Comparison of ENCODE assay signal across 13 cellular contexts in genomic region chr5:61407706-61408105, GRCh38.
DNase-seq lines count a peak whose midpoint lies in the region; ATAC-seq and TF ChIP-seq lines count a peak whose summit lies in the region.
"Had no signal": no experiment of that assay in that cellular context is flagged by ENCODE, and none has a peak within 500 bp of the region (broad histone marks: within the 10 kb centered on the region; RNA-seq: fewer than 3 reads in every experiment).

No MANE protein-coding gene starts in this region.

- no peak overlapping the region for H3K4me3 Mint-ChIP-seq in T-helper 1 cell treated with Interleukin-12 subunit alpha and Interleukin-12 subunit beta and Interleukin-4 antibody, amounts not matched to agents 30 μg/mL and 1 μg/mL, for 36 hours
- H3K4me3 Mint-ChIP-seq in WTC11 = peak overlapping the region; percentile 83

- peaks cover 8% of the 10 kb centered on the region for H3K27me3 Mint-ChIP-seq in T-helper 1 cell treated with Interleukin-12 subunit alpha and Interleukin-12 subunit beta and Interleukin-4 antibody, amounts not matched to agents 30 μg/mL and 1 μg/mL, for 36 hours (ENCODE audit: low read depth)
- H3K27me3 Mint-ChIP-seq in WTC11 (ENCODE audit: low read depth) = no peaks in the 10 kb centered on the region

- H3K4me2 ChIP-seq in hepatocyte (no peak overlapping the region), smooth muscle cell (peak overlapping the region; percentile 78)

- POLR2A ChIA-PET in WTC11 (lab: Charles Lee) = no interaction called here

- H3K4me1 Mint-ChIP-seq in T-helper 1 cell treated with Interleukin-12 subunit alpha and Interleukin-12 subunit beta and Interleukin-4 antibody, amounts not matched to agents 30 μg/mL and 1 μg/mL, for 36 hours (ENCODE audit: low read depth) = peaks cover 20% of the 10 kb centered on the region
- peaks cover 62% of the 10 kb centered on the region for H3K4me1 Mint-ChIP-seq in WTC11

- ATAC-seq in WTC11 (no peak), GM21619 (IDR thresholded peaks at IDR 0.05; ENCODE audit: unreplicated experiment) (no peak), GM19351 (IDR thresholded peaks at IDR 0.05; ENCODE audit: unreplicated experiment) (no peak)

- peaks cover 15% of the 10 kb centered on the region for H3F3A ChIP-seq in smooth muscle cell (ENCODE audit: low read depth)

- no peaks in the 10 kb centered on the region for H3K27me3 ChIP-seq in hepatocyte
- H3K27me3 ChIP-seq in smooth muscle cell (ENCODE audit: low read depth) = no peaks in the 10 kb centered on the region
- H3K27me3 ChIP-seq: upper lobe of right lung had no signal

- no peak for DNase-seq in T-helper 1 cell
- DNase-seq in WTC11 (ENCODE audit: low spot score) = no peak
- no peak for DNase-seq in hepatocyte (ENCODE audit: low spot score)
- no peak for DNase-seq in smooth muscle cell (lab: John Stamatoyannopoulos, UW; ENCODE audit: unreplicated experiment)
- no peak for DNase-seq in NCI-H2227 (lab: John Stamatoyannopoulos, UW; ENCODE audit: unreplicated experiment)
- DNase-seq: activated naive CD4-positive, alpha-beta T cell treated with Interleukin-2 at 50 U/mL for 16 hours; NCI-H446; stimulated activated CD4-positive, alpha-beta T cell treated with anti-CD3 and anti-CD28 coated beads, Interleukin-12 subunit alpha, Interleukin-12 subunit beta, amount 100 ng/mL, for 4 hours; upper lobe of right lung had no signal

- H4K20me1 ChIP-seq in hepatocyte (ENCODE audit: insufficient read depth, poor library complexity, severe bottlenecking) (peaks cover 5% of the 10 kb centered on the region), smooth muscle cell (ENCODE audit: low read depth) (peaks cover 79% of the 10 kb centered on the region)

- no peak overlapping the region for H3K9ac ChIP-seq in smooth muscle cell (ENCODE audit: low read depth)

- 87% methylated on average over 1 of the region's 1 CpG for WGBS in hepatocyte (ENCODE audit: low lambda C conversion rate, missing lambda C conversion rate)
- WGBS in smooth muscle cell (ENCODE audit: low lambda C conversion rate) = 71% methylated on average over 1 of the region's 1 CpG

- H3K4me1 ChIP-seq in hepatocyte (ENCODE audit: insufficient read depth) = peaks cover 18% of the 10 kb centered on the region
- peaks cover 36% of the 10 kb centered on the region for H3K4me1 ChIP-seq in smooth muscle cell (ENCODE audit: low read depth)

- no peak overlapping the region for H3K4me3 ChIP-seq in hepatocyte
- no peak overlapping the region for H3K4me3 ChIP-seq in smooth muscle cell
- H3K4me3 ChIP-seq: upper lobe of right lung had no signal

- H3K36me3 ChIP-seq in hepatocyte (replicated peaks; ENCODE audit: insufficient read depth, low read depth) (no peaks in the 10 kb centered on the region), smooth muscle cell (ENCODE audit: low read depth) (no peaks in the 10 kb centered on the region)
- H3K36me3 ChIP-seq: upper lobe of right lung had no signal

- CTCF ChIA-PET in WTC11 (lab: Charles Lee) = no interaction called here

- no peaks in the 10 kb centered on the region for H3K9me2 ChIP-seq in hepatocyte (replicated peaks; ENCODE audit: insufficient read depth)

- H3K27ac Mint-ChIP-seq in T-helper 1 cell treated with Interleukin-12 subunit alpha and Interleukin-12 subunit beta and Interleukin-4 antibody, amounts not matched to agents 30 μg/mL and 1 μg/mL, for 36 hours = peak overlapping the region; percentile 58
- H3K27ac Mint-ChIP-seq in WTC11 = peak overlapping the region; percentile 98

- H3K79me2 ChIP-seq in hepatocyte = peaks cover 80% of the 10 kb centered on the region
- H3K79me2 ChIP-seq in smooth muscle cell (ENCODE audit: low read depth) = peaks cover 85% of the 10 kb centered on the region

- H3K9me3 ChIP-seq in hepatocyte (ENCODE audit: low read depth) = no peaks in the 10 kb centered on the region
- no peaks in the 10 kb centered on the region for H3K9me3 ChIP-seq in smooth muscle cell (replicated peaks; ENCODE audit: low read depth)
- H3K9me3 ChIP-seq: upper lobe of right lung had no signal

- no peak for TF ChIP-seq CTCF in WTC11 (IDR thresholded peaks at IDR 0.05)
- TF ChIP-seq CTCF in hepatocyte (IDR thresholded peaks at IDR 0.05; ENCODE audit: poor library complexity) = no peak
- TF ChIP-seq CTCF in smooth muscle cell (IDR thresholded peaks at IDR 0.05; ENCODE audit: borderline replicate concordance, insufficient read depth, poor library complexity, severe bottlenecking) = no peak

- H2AFZ ChIP-seq in hepatocyte (no peak overlapping the region), smooth muscle cell (ENCODE audit: low read depth) (no peak overlapping the region)

- H3K27ac ChIP-seq in hepatocyte (peak overlapping the region; percentile 46), smooth muscle cell (ENCODE audit: low read depth) (peak overlapping the region; percentile 69)
- H3K27ac ChIP-seq: 22Rv1 had no signal

- H3K36me3 Mint-ChIP-seq in T-helper 1 cell treated with Interleukin-12 subunit alpha and Interleukin-12 subunit beta and Interleukin-4 antibody, amounts not matched to agents 30 μg/mL and 1 μg/mL, for 36 hours (ENCODE audit: low read depth) = no peaks in the 10 kb centered on the region
- no peaks in the 10 kb centered on the region for H3K36me3 Mint-ChIP-seq in WTC11

- no peaks in the 10 kb centered on the region for H3K9me3 Mint-ChIP-seq in T-helper 1 cell treated with Interleukin-12 subunit alpha and Interleukin-12 subunit beta and Interleukin-4 antibody, amounts not matched to agents 30 μg/mL and 1 μg/mL, for 36 hours
- H3K9me3 Mint-ChIP-seq in WTC11 = no peaks in the 10 kb centered on the region

TF ChIP-seq in WTC11, 78 proteins besides CTCF, POLR2A, EP300 and RAD21 (continues in another document):
- TF ChIP-seq MLX (CRISPR knock-in tag; IDR thresholded peaks at IDR 0.05) (no peak), FOXK1 (CRISPR knock-in tag; IDR thresholded peaks at IDR 0.05) (no peak), ZNF423 (CRISPR knock-in tag; IDR thresholded peaks at IDR 0.05) (no peak), EMX1 (CRISPR knock-in tag; IDR thresholded peaks at IDR 0.05) (no peak), E2F1 (CRISPR knock-in tag; IDR thresholded peaks at IDR 0.05) (no peak)
- TF ChIP-seq, protein P1, sequence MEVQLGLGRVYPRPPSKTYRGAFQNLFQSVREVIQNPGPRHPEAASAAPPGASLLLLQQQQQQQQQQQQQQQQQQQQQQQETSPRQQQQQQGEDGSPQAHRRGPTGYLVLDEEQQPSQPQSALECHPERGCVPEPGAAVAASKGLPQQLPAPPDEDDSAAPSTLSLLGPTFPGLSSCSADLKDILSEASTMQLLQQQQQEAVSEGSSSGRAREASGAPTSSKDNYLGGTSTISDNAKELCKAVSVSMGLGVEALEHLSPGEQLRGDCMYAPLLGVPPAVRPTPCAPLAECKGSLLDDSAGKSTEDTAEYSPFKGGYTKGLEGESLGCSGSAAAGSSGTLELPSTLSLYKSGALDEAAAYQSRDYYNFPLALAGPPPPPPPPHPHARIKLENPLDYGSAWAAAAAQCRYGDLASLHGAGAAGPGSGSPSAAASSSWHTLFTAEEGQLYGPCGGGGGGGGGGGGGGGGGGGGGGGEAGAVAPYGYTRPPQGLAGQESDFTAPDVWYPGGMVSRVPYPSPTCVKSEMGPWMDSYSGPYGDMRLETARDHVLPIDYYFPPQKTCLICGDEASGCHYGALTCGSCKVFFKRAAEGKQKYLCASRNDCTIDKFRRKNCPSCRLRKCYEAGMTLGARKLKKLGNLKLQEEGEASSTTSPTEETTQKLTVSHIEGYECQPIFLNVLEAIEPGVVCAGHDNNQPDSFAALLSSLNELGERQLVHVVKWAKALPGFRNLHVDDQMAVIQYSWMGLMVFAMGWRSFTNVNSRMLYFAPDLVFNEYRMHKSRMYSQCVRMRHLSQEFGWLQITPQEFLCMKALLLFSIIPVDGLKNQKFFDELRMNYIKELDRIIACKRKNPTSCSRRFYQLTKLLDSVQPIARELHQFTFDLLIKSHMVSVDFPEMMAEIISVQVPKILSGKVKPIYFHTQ (CRISPR knock-in tag; IDR thresholded peaks at IDR 0.05) = no peak
- TF ChIP-seq, protein P2, sequence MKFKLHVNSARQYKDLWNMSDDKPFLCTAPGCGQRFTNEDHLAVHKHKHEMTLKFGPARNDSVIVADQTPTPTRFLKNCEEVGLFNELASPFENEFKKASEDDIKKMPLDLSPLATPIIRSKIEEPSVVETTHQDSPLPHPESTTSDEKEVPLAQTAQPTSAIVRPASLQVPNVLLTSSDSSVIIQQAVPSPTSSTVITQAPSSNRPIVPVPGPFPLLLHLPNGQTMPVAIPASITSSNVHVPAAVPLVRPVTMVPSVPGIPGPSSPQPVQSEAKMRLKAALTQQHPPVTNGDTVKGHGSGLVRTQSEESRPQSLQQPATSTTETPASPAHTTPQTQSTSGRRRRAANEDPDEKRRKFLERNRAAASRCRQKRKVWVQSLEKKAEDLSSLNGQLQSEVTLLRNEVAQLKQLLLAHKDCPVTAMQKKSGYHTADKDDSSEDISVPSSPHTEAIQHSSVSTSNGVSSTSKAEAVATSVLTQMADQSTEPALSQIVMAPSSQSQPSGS (CRISPR knock-in tag; IDR thresholded peaks at IDR 0.05; ENCODE audit: borderline replicate concordance, low read depth) = no peak
